21 cellular contexts compared by ENCODE assay signal in genomic region chr1:214271174-214271858, GRCh38. TPM values are rescaled to one million over a fixed set of nuclear protein-coding genes. Genes with fewer than 3 reads are reported as not detected.
A peak's percentile ranks its signal among the peaks of the same experiment; 100 is the strongest.
DNase-seq lines count a peak whose midpoint lies in the region; ATAC-seq, FAIRE-seq and TF ChIP-seq lines count a peak whose summit lies in the region.
"Had no signal": no experiment of that assay in that cellular context is flagged by ENCODE, and none has a peak within 500 bp of the region (broad histone marks: within the 10 kb centered on the region; RNA-seq: fewer than 3 reads in every experiment).

No MANE protein-coding gene starts in this region.

- intact Hi-C loops in activated naive CD4-positive, alpha-beta T cell treated with anti-CD3 and anti-CD28 coated beads for 36 hours (cut with micrococcal nuclease): loop anchor here (2.0 kb wide), 1 partner anchor 57 kb away; no protein-coding TSS in a partner anchor
- intact Hi-C loops in upper lobe of right lung (cut with DNase I): loop anchor here (10.0 kb wide), 1 partner anchor 53 kb away; no protein-coding TSS in a partner anchor

- no CpG with 5 or more reads among the region's 3 CpGs for WGBS in mesendoderm (ENCODE audit: extremely low coverage, insufficient coverage, low lambda C conversion rate)

- H3K27ac Mint-ChIP-seq in activated naive CD4-positive, alpha-beta T cell treated with anti-CD3 and anti-CD28 coated beads for 36 hours: no peak overlapping the region
- H3K27ac Mint-ChIP-seq: CD8-positive, alpha-beta memory T cell had no signal

- TF ChIP-seq CTCF in upper lobe of right lung (IDR thresholded peaks at IDR 0.05): no peak

- H4K5ac ChIP-seq in mesendoderm (ENCODE audit: low read length): no peak overlapping the region

- H2BK5ac ChIP-seq in mesendoderm (ENCODE audit: low read length): no peak overlapping the region

- FAIRE-seq in TTC549 (lab: Jason Lieb, UNC): peak; percentile 91

- CTCF ChIA-PET in activated naive CD4-positive, alpha-beta T cell treated with anti-CD3 and anti-CD28 coated beads for 36 hours (lab: Charles Lee): interaction anchor here (0.7 to 3.7 kb wide), 7 partner anchors 10 to 552 kb away, joined by 3 to 17 read pairs (median 5); no protein-coding TSS in a partner anchor

- no peak overlapping the region for H3K4me2 ChIP-seq in mesendoderm (ENCODE audit: low read length)
- H3K4me2 ChIP-seq: KMS-11 had no signal

- H3K18ac ChIP-seq in mesendoderm (ENCODE audit: low read length): no peak overlapping the region

- peaks cover 5% of the 10 kb centered on the region for H3K4me1 Mint-ChIP-seq in activated naive CD4-positive, alpha-beta T cell treated with anti-CD3 and anti-CD28 coated beads for 36 hours (ENCODE audit: low read depth)
- H3K4me1 Mint-ChIP-seq: CD8-positive, alpha-beta memory T cell had no signal

- no peak overlapping the region for H3K23ac ChIP-seq in mesendoderm (ENCODE audit: low read length)

- H3K27me3 ChIP-seq in H7 (ENCODE audit: control insufficient read depth, insufficient read depth, low read length) (no peaks in the 10 kb centered on the region), mesendoderm (ENCODE audit: insufficient read depth, low read length, poor library complexity) (no peaks in the 10 kb centered on the region), upper lobe of right lung (peaks cover 47% of the 10 kb centered on the region)

- DNase-seq in activated naive CD4-positive, alpha-beta T cell treated with anti-CD3 and anti-CD28 coated beads for 36 hours: peak; percentile 18
- DNase-seq in activated naive CD4-positive, alpha-beta T cell treated with Interleukin-2 at 50 U/mL for 16 hours: no peak
- DNase-seq in H7 (peak; percentile 37), mesendoderm (peak; percentile 79), NCI-H526 (lab: John Stamatoyannopoulos, UW) (no peak), upper lobe of right lung (no peak), NCI-H774 (lab: John Stamatoyannopoulos, UW) (no peak)
- DNase-seq: activated CD4-positive, alpha-beta T cell treated with anti-CD3 and anti-CD28 coated beads for 4 hours; activated CD8-positive, alpha-beta memory T cell treated with anti-CD3 and anti-CD28 coated beads, Interleukin-2, amount 50 U/mL, for 48 hours; activated naive CD4-positive, alpha-beta T cell; CD8-positive, alpha-beta memory T cell; foreskin melanocyte; left lung; NCI-H2171; pancreas; SIG-M5; stimulated activated CD4-positive, alpha-beta T cell treated with anti-CD3 and anti-CD28 coated beads, Interleukin-2, amount 100 ng/mL, for 24 hours; T1000 had no signal

- H3K79me2 ChIP-seq in mesendoderm (ENCODE audit: control insufficient read depth, insufficient read depth, low read length): no peaks in the 10 kb centered on the region

- H3K27ac ChIP-seq in mesendoderm (ENCODE audit: low read depth, low read length): no peak overlapping the region
- H3K27ac ChIP-seq in upper lobe of right lung: no peak overlapping the region
- H3K27ac ChIP-seq: coronary artery, KMS-11, left lung, pancreas had no signal

- no peak overlapping the region for H2BK15ac ChIP-seq in mesendoderm (replicated peaks; ENCODE audit: low read depth)

- H3K9me3 ChIP-seq in upper lobe of right lung: no peaks in the 10 kb centered on the region
- H3K9me3 ChIP-seq: left lung, pancreas had no signal

- H3K79me1 ChIP-seq in mesendoderm (ENCODE audit: low read length): no peaks in the 10 kb centered on the region

- H3K4me3 ChIP-seq in H7 (ENCODE audit: insufficient read depth, low read depth, low read length) (no peak overlapping the region), mesendoderm (ENCODE audit: low read length) (no peak overlapping the region), upper lobe of right lung (no peak overlapping the region)
- H3K4me3 ChIP-seq: coronary artery, left lung, pancreas had no signal

- H3K4me1 ChIP-seq in mesendoderm (ENCODE audit: control insufficient read depth, low read depth, low read length) (peaks cover 2% of the 10 kb centered on the region), upper lobe of right lung (no peaks in the 10 kb centered on the region)
- H3K4me1 ChIP-seq: left lung, pancreas had no signal

- no peak overlapping the region for H4K8ac ChIP-seq in mesendoderm (ENCODE audit: low read depth, low read length)

- H2AK5ac ChIP-seq in mesendoderm (ENCODE audit: low read length): no peak overlapping the region

- ATAC-seq in upper lobe of right lung: no peak
- ATAC-seq: left lung, pancreas had no signal

- no peak overlapping the region for H3K4me3 Mint-ChIP-seq in activated naive CD4-positive, alpha-beta T cell treated with anti-CD3 and anti-CD28 coated beads for 36 hours
- H3K4me3 Mint-ChIP-seq: CD8-positive, alpha-beta memory T cell had no signal

- H3K9ac ChIP-seq in mesendoderm (ENCODE audit: low read length): no peak overlapping the region
- H3K9ac ChIP-seq: KMS-11 had no signal

- H3K27me3 Mint-ChIP-seq in activated naive CD4-positive, alpha-beta T cell treated with anti-CD3 and anti-CD28 coated beads for 36 hours (ENCODE audit: low read depth): peaks cover 2% of the 10 kb centered on the region

- H3K9me3 Mint-ChIP-seq in activated naive CD4-positive, alpha-beta T cell treated with anti-CD3 and anti-CD28 coated beads for 36 hours: peaks cover 7% of the 10 kb centered on the region

- H3K56ac ChIP-seq in mesendoderm (ENCODE audit: low read length): no peak overlapping the region

- H2BK120ac ChIP-seq in mesendoderm (ENCODE audit: low read depth, low read length): no peak overlapping the region

- no peaks in the 10 kb centered on the region for H3K36me3 Mint-ChIP-seq in activated naive CD4-positive, alpha-beta T cell treated with anti-CD3 and anti-CD28 coated beads for 36 hours (ENCODE audit: low read depth)
- H3K36me3 Mint-ChIP-seq: CD8-positive, alpha-beta memory T cell had no signal

- no peak overlapping the region for H3K4ac ChIP-seq in mesendoderm (ENCODE audit: low read depth, low read length)

- H3K36me3 ChIP-seq in H7 (replicated peaks; ENCODE audit: control insufficient read depth, insufficient read depth, low read length): no peaks in the 10 kb centered on the region
- no peaks in the 10 kb centered on the region for H3K36me3 ChIP-seq in mesendoderm (ENCODE audit: control insufficient read depth, insufficient read depth, low read length)
- no peaks in the 10 kb centered on the region for H3K36me3 ChIP-seq in upper lobe of right lung
- H3K36me3 ChIP-seq: left lung, pancreas had no signal

RNA-seq across cellular contexts. Expression of gene SMYD2, which starts 9.6 kb away (rescaled TPM):
- 10 to 100 TPM; 33.4 to 38.4 TPM for total RNA-seq in activated naive CD4-positive, alpha-beta T cell treated with anti-CD3 and anti-CD28 coated beads for 36 hours
- 24.5 and 26.4 TPM in 2 replicates for total RNA-seq in H7 (2014; rRNA removed; shearing (Covaris generic))
- polyA plus RNA-seq in mesendoderm (2013, experiment 1 of 2): 15.1 TPM
- polyA plus RNA-seq in mesendoderm (2013, experiment 2 of 2): 16.4 TPM
- total RNA-seq in upper lobe of right lung: 39.8 TPM

Comparison
In these comparisons a context has a peak if more than half of its experiments do, and no peak if none do; other contexts are left out.
1. DNase-seq: peak in activated naive CD4-positive, alpha-beta T cell treated with anti-CD3 and anti-CD28 coated beads for 36 hours (single experiment), H7 (single experiment) and mesendoderm (single experiment); none in activated naive CD4-positive, alpha-beta T cell treated with Interleukin-2 at 50 U/mL for 16 hours (single experiment), NCI-H526 (0 of 2), upper lobe of right lung (single experiment) and NCI-H774 (single experiment).